In the genomic region with DNA sequence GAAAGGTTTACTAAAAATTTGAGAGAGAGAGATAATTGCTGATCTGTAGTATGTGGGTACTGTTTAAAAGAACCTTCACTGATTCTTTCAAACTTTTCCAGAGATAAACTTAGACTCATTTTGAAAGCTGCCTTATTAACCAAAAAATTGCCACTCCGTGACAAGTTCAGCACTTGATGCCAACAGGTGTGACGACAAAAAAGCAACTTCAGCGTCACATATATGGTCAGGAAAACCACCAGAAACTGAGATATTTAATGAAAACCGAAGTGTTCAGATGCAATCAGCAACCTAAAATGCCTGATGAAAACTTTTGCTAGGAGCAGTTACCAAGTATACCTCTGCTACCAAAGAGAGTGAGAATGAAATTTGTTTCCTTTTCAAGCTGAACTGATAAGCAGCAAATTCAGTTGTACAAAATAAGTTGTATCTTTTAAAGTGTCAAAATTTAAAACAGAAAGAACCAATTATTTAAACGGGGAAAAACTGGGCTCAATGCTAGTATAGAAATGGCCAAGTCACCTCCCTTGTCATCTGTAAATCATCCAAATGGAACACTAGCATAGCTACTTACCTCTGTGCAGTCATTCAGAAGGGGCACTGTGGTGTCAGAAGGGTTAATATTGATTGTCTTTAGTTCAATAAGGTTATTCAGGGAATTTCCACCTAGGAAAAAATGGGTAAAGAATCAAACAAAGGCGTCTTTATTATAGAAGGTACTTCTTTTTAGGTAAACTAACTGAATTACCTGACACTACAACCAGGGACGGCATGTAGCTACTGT, we compare ENCODE assay signal across 26 cellular contexts.
DNase-seq lines count a peak whose midpoint lies in the region; ATAC-seq, FAIRE-seq and TF ChIP-seq lines count a peak whose summit lies in the region.
"Had no signal": no experiment of that assay in that cellular context is flagged by ENCODE, and none has a peak within 500 bp of the region (broad histone marks: within the 10 kb centered on the region; RNA-seq: fewer than 3 reads in every experiment).

No MANE protein-coding gene starts in this region.

- no peak for TF ChIP-seq RAD21 in GM12878 (IDR thresholded peaks at IDR 0.05; ENCODE audit: insufficient read depth, low read depth, low read length)

- TF ChIP-seq POLR2A in GM12878 (IDR thresholded peaks at IDR 0.05; ENCODE audit: low read depth, low read length): no peak

- H3K36me3 ChIP-seq in GM12878 (ENCODE audit: control insufficient read depth in 2 of 2, insufficient read depth in 2 of 2, low read length in 1 of 2): peaks cover 0 to 24% of the 10 kb centered on the region in 2 experiments; a peak in 2 of 4 replicates

- H4K20me1 ChIP-seq in GM12878 (ENCODE audit: control insufficient read depth, insufficient read depth): no peaks in the 10 kb centered on the region
- H4K20me1 ChIP-seq: BLaER1 had no signal

- H3K4me1 ChIP-seq in GM12878 (ENCODE audit: control insufficient read depth, insufficient read depth, low read length): no peaks in the 10 kb centered on the region
- H3K4me1 ChIP-seq: A549, BE2C had no signal

- H3K27me3 ChIP-seq in GM12878 (replicated peaks in 1 of 2; ENCODE audit: control insufficient read depth in 2 of 2, insufficient read depth in 2 of 2, low read length in 1 of 2): no peaks in the 10 kb centered on the region
- H3K27me3 ChIP-seq: BE2C, BLaER1 had no signal

- H3K27ac Mint-ChIP-seq in activated CD4-positive, alpha-beta T cell treated with anti-CD3 and anti-CD28 coated beads, Interleukin-2, amount 10 ng/mL, durations not matched to agents 7 days and 5 days: peak overlapping the region; percentile 41
- H3K27ac Mint-ChIP-seq in progenitor cell of endocrine pancreas: peak overlapping the region; percentile 92
- H3K27ac Mint-ChIP-seq: CD8-positive, alpha-beta memory T cell had no signal

- H3K4me3 Mint-ChIP-seq in activated CD4-positive, alpha-beta T cell treated with anti-CD3 and anti-CD28 coated beads, Interleukin-2, amount 10 ng/mL, durations not matched to agents 7 days and 5 days: no peak overlapping the region
- H3K4me3 Mint-ChIP-seq in progenitor cell of endocrine pancreas (ENCODE audit: low read depth): no peak overlapping the region
- H3K4me3 Mint-ChIP-seq: CD14-positive monocyte; CD4-positive, alpha-beta memory T cell; CD4-positive, CD25-positive, alpha-beta regulatory T cell; CD8-positive, alpha-beta memory T cell had no signal

- RAD21 ChIA-PET in GM12878 (lab: Charles Lee; ENCODE audit: unreplicated experiment): no interaction called here

- POLR2A ChIA-PET in activated CD4-positive, alpha-beta T cell treated with anti-CD3 and anti-CD28 coated beads, Interleukin-2, amount 10 ng/mL, durations not matched to agents 7 days and 5 days (lab: Charles Lee): no interaction called here
- POLR2A ChIA-PET in GM12878 (lab: Charles Lee): no interaction called here

- CTCF ChIA-PET in activated CD4-positive, alpha-beta T cell treated with anti-CD3 and anti-CD28 coated beads, Interleukin-2, amount 10 ng/mL, durations not matched to agents 7 days and 5 days (lab: Charles Lee): no interaction called here
- CTCF ChIA-PET in GM12878 (lab: Yijun Ruan, JAX): interaction anchor here (0.7 to 1.2 kb wide), 2 partner anchors 13 to 19 kb away, joined by 3 read pairs; no protein-coding TSS in a partner anchor

- H3K9me3 Mint-ChIP-seq in activated CD4-positive, alpha-beta T cell treated with anti-CD3 and anti-CD28 coated beads, Interleukin-2, amount 10 ng/mL, durations not matched to agents 7 days and 5 days: no peaks in the 10 kb centered on the region
- no peaks in the 10 kb centered on the region for H3K9me3 Mint-ChIP-seq in progenitor cell of endocrine pancreas (ENCODE audit: low read depth)
- H3K9me3 Mint-ChIP-seq: CD4-positive, alpha-beta memory T cell; CD8-positive, alpha-beta memory T cell had no signal

- H3K79me2 ChIP-seq in GM12878 (ENCODE audit: control insufficient read depth, insufficient read depth, low read length): no peaks in the 10 kb centered on the region

- ATAC-seq in GM12878: peak; percentile 53
- ATAC-seq: A549 had no signal

- H3K9ac ChIP-seq in GM12878 (ENCODE audit: control insufficient read depth, insufficient read depth, low read length): no peak overlapping the region
- H3K9ac ChIP-seq: BLaER1 had no signal

- H2AFZ ChIP-seq in GM12878 (ENCODE audit: control insufficient read depth, low read depth, low read length): no peak overlapping the region

- no peak overlapping the region for H3K4me2 ChIP-seq in GM12878 (ENCODE audit: control insufficient read depth, insufficient read depth)
- H3K4me2 ChIP-seq: A549, BLaER1 had no signal

- H3K27ac ChIP-seq in GM12878 (ENCODE audit: control insufficient read depth, insufficient read depth): no peak overlapping the region
- H3K27ac ChIP-seq: 22Rv1, A549, BLaER1 had no signal

- 60% methylated on average over 7 of the region's 7 CpGs for whole genome bisulfite sequencing in GM12878 (ENCODE audit: insufficient coverage, insufficient replicate concordance, low lambda C conversion rate, missing lambda C conversion rate)

- no peak overlapping the region for H3K4me3 ChIP-seq in Jurkat, Clone E6-1 (ENCODE audit: low read length)
- H3K4me3 ChIP-seq in GM12878: no peak overlapping the region
- H3K4me3 ChIP-seq: A549, BLaER1 had no signal

- SMC1A ChIA-PET in GM12878 (lab: Charles Lee; ENCODE audit: uncharacterized antibody, unreplicated experiment): no interaction called here

- no peaks in the 10 kb centered on the region for H3K9me3 ChIP-seq in GM12878 (replicated peaks; ENCODE audit: control insufficient read depth, insufficient read depth, low read length)
- H3K9me3 ChIP-seq: A549, BE2C, BLaER1 had no signal

- H3K4me1 Mint-ChIP-seq in activated CD4-positive, alpha-beta T cell treated with anti-CD3 and anti-CD28 coated beads, Interleukin-2, amount 10 ng/mL, durations not matched to agents 7 days and 5 days: peaks cover 2% of the 10 kb centered on the region
- H3K4me1 Mint-ChIP-seq in progenitor cell of endocrine pancreas (ENCODE audit: low read depth): peaks cover 18% of the 10 kb centered on the region
- H3K4me1 Mint-ChIP-seq: CD14-positive monocyte had no signal

- BruUV-seq in GM12878 (replicated peaks; lab: Mats Ljungman, UMichigan): no TSS peak

- in situ Hi-C loops in GM12878 (cut with MboI): no loop called here

- TF ChIP-seq CTCF in GM12878 (IDR thresholded peaks at IDR 0.05 in 2 of 3, conservative IDR thresholded peaks at IDR 0.05 in 1 of 3; ENCODE audit: control insufficient read depth in 2 of 3, extremely low read depth in 1 of 3, insufficient read depth in 1 of 3, low read depth in 3 of 3, low read length in 3 of 3) (no peak), progenitor cell of endocrine pancreas (IDR thresholded peaks at IDR 0.05; ENCODE audit: unreplicated experiment) (no peak)

- FAIRE-seq in GM12878 (lab: Jason Lieb, UNC): no peak
- FAIRE-seq: A549, GM12891, GM19239 had no signal

- DNase-seq in activated CD4-positive, alpha-beta T cell treated with anti-CD3 and anti-CD28 coated beads, Interleukin-2, amount 10 ng/mL, durations not matched to agents 7 days and 5 days: no peak
- no peak for DNase-seq in activated CD4-positive, alpha-beta T cell treated with anti-CD3 and anti-CD28 coated beads, Interleukin-2, amount 50 U/mL, for 4 hours
- peak; percentile 0 for DNase-seq in Jurkat, Clone E6-1 (ENCODE audit: low read depth, low spot score)
- DNase-seq in GM12878 (ENCODE audit: low read depth, low spot score): no peak
- no peak for DNase-seq in progenitor cell of endocrine pancreas (ENCODE audit: low spot score, unreplicated experiment)
- no peak for DNase-seq in stimulated activated CD4-positive, alpha-beta T cell treated with anti-CD3 and anti-CD28 coated beads, Interleukin-4, amount 100 ng/mL, for 4 hours
- DNase-seq in AG08395 (ENCODE audit: low spot score): no peak
- DNase-seq: BE2C; C1 segment of cervical spinal cord; CD4-positive, alpha-beta memory T cell; CD4-positive, CD25-positive, alpha-beta regulatory T cell; CD8-positive, alpha-beta memory T cell; COR-L47; DMS 273 treated with DMSO at 0.1 percent for 48 hours; DMS153; DMS53; DMS79; DND-41; EL; GDM1 had no signal

- TF ChIP-seq EP300 in GM12878 (IDR thresholded peaks at IDR 0.05; ENCODE audit: borderline replicate concordance in 1 of 2, control insufficient read depth in 1 of 2, low read depth in 2 of 2, low read length in 2 of 2): no peak

- intact Hi-C loops in GM12878 (cut with micrococcal nuclease; ENCODE audit: unreplicated experiment): no loop called here

- peaks cover 19% of the 10 kb centered on the region for H3K36me3 Mint-ChIP-seq in activated CD4-positive, alpha-beta T cell treated with anti-CD3 and anti-CD28 coated beads, Interleukin-2, amount 10 ng/mL, durations not matched to agents 7 days and 5 days (ENCODE audit: low read depth)
- H3K36me3 Mint-ChIP-seq in progenitor cell of endocrine pancreas (ENCODE audit: insufficient read depth): peaks cover 19% of the 10 kb centered on the region

- no peaks in the 10 kb centered on the region for H3K27me3 Mint-ChIP-seq in activated CD4-positive, alpha-beta T cell treated with anti-CD3 and anti-CD28 coated beads, Interleukin-2, amount 10 ng/mL, durations not matched to agents 7 days and 5 days
- no peaks in the 10 kb centered on the region for H3K27me3 Mint-ChIP-seq in progenitor cell of endocrine pancreas
- H3K27me3 Mint-ChIP-seq: CD4-positive, alpha-beta memory T cell; CD4-positive, CD25-positive, alpha-beta regulatory T cell; CD8-positive, alpha-beta memory T cell had no signal

TF ChIP-seq in GM12878, 131 proteins besides CTCF, POLR2A, EP300 and RAD21:
- TF ChIP-seq MTA2 (IDR thresholded peaks at IDR 0.05; ENCODE audit: low read depth) (0 out of 2 replicates have a peak, but pooled peaks have one; percentile 21), NFIC (IDR thresholded peaks at IDR 0.05; ENCODE audit: low read depth, low read length) (no peak), NR2F1 (conservative IDR thresholded peaks at IDR 0.05) (peak; percentile 20; the same call in 1 of the 2 replicates)
TF ChIP-seq in GM12878: peak in this region for 2.
